In the genomic region with DNA sequence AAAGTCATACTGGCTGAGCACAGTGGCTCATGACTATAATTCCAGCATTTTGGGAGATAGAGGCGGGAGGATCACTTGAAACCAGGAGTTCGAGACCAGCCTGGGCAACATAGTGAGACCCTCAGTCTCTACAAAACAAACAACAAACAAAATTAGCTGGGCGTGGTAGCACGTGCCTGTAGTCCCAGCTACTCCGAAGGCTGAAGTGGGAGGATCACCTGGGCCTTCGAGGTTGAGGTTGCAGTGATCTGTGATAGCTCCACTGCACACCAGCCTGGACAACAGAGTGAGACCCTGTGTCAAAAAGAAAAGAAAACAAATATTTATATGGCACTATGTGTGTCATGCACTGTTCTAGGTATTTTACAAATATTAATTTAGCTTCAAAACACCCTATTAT, we compare ENCODE assay signal across 20 cellular contexts.
"Had no signal": no experiment of that assay in that cellular context is flagged by ENCODE, and none has a peak within 500 bp of the region (broad histone marks: within the 10 kb centered on the region; RNA-seq: fewer than 3 reads in every experiment).

No MANE protein-coding gene starts in this region.

- H3K4me2 ChIP-seq: KMS-11, SK-N-SH had no signal

- H3K27me3 Mint-ChIP-seq: IgD-negative memory B cell had no signal

- ATAC-seq: K562, Panc1 had no signal

- H3K4me3 ChIP-seq: K562 had no signal

- H3K27ac Mint-ChIP-seq: IgD-negative memory B cell had no signal

- H3K9me3 ChIP-seq: SK-N-SH had no signal

- H3K9ac ChIP-seq: KMS-11, SK-N-SH had no signal

- H3K9me3 Mint-ChIP-seq: IgD-negative memory B cell had no signal

- H3K4me3 Mint-ChIP-seq: IgD-negative memory B cell had no signal

- H3K9me2 ChIP-seq: SK-N-SH had no signal

- H3K27ac ChIP-seq: KMS-11 had no signal

- DNase-seq: Kasumi-1, MM.1S, NCI-H1092 treated with DMSO at 0.1 percent for 48 hours, NCI-H1436, NCI-H187, NCI-H2029, NCI-H2081 treated with DMSO at 0.1 percent for 48 hours, NCI-H2171, NCI-H226, NCI-H446, NCI-H510A, NCI-H524 treated with DMSO at 0.1 percent for 48 hours, NCI-H774, SHP77, SK-N-SH, SW 1271 had no signal
